Comparison of ENCODE assay signal across 12 cellular contexts in the genomic region with DNA sequence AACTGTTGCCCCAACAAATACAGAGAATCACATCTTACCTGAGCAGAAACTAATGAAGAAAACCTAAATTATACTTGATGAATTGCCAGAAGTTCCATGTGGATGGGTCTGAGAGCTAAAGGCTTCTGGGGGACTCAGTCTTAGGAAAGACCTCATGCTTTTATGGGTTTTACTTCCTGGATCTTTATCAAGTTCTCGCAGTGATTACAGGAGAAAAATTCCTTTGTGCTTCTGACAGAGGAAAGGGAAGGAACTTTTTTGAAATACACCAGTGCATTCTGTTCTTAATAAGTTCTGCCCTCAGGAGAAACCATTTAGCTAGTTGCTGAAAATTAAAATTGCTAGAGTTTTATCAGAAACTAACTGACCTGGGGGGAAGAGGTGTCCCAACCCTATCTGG.
DNase-seq lines count a peak whose midpoint lies in the region; ATAC-seq and TF ChIP-seq lines count a peak whose summit lies in the region.
"Had no signal": no experiment of that assay in that cellular context is flagged by ENCODE, and none has a peak within 500 bp of the region (broad histone marks: within the 10 kb centered on the region; RNA-seq: fewer than 3 reads in every experiment).

No MANE protein-coding gene starts in this region.

- no peaks in the 10 kb centered on the region for H3K9me3 Mint-ChIP-seq in endothelial cell (ENCODE audit: unreplicated experiment)
- H3K9me3 Mint-ChIP-seq: CD8-positive, alpha-beta T cell had no signal

- no peaks in the 10 kb centered on the region for H3K36me3 Mint-ChIP-seq in endothelial cell (ENCODE audit: low read depth, unreplicated experiment)
- H3K36me3 Mint-ChIP-seq: CD8-positive, alpha-beta T cell had no signal

- TF ChIP-seq CTCF in Loucy (conservative IDR thresholded peaks at IDR 0.05; ENCODE audit: low read length) (no peak), endothelial cell (IDR thresholded peaks at IDR 0.05; ENCODE audit: unreplicated experiment) (no peak), left ventricle myocardium inferior (IDR thresholded peaks at IDR 0.05; ENCODE audit: borderline replicate concordance) (no peak)

- H3F3A ChIP-seq in Loucy (ENCODE audit: low read depth), result no peaks in the 10 kb centered on the region

- H3K36me3 ChIP-seq in Loucy (ENCODE audit: insufficient read depth, low read length) (no peaks in the 10 kb centered on the region), mesodermal cell (ENCODE audit: control insufficient read depth, insufficient read depth, low read length) (no peaks in the 10 kb centered on the region), left ventricle myocardium inferior (no peaks in the 10 kb centered on the region)

- H3K9me3 ChIP-seq in Loucy (ENCODE audit: insufficient read depth, low read depth, low read length) (no peaks in the 10 kb centered on the region), mesodermal cell (ENCODE audit: control insufficient read depth, low read length) (no peaks in the 10 kb centered on the region), left ventricle myocardium inferior (replicated peaks) (peaks cover 1% of the 10 kb centered on the region)

- no peak overlapping the region for H3K4me3 Mint-ChIP-seq in endothelial cell (ENCODE audit: unreplicated experiment)
- H3K4me3 Mint-ChIP-seq: CD8-positive, alpha-beta T cell had no signal

- H3K79me2 ChIP-seq in Loucy (ENCODE audit: insufficient read depth, low read length), result no peaks in the 10 kb centered on the region

- H3K4me3 ChIP-seq in Loucy (ENCODE audit: low read length, poor library complexity, severe bottlenecking) (no peak overlapping the region), mesodermal cell (ENCODE audit: extremely low read depth, insufficient read depth, low read length, poor library complexity, severe bottlenecking) (no peak overlapping the region), left ventricle myocardium inferior (no peak overlapping the region)
- H3K4me3 ChIP-seq: GM23248 had no signal

- no peaks in the 10 kb centered on the region for H4K20me1 ChIP-seq in Loucy (ENCODE audit: insufficient read depth, low read length, poor library complexity, severe bottlenecking)

- H3K4me1 ChIP-seq in Loucy (ENCODE audit: insufficient read depth, low read length, poor library complexity, severe bottlenecking) (peaks cover 22% of the 10 kb centered on the region), mesodermal cell (ENCODE audit: control insufficient read depth, insufficient read depth, low read length, poor library complexity, severe bottlenecking) (no peaks in the 10 kb centered on the region), left ventricle myocardium inferior (no peaks in the 10 kb centered on the region)

- no peaks in the 10 kb centered on the region for H3K27me3 ChIP-seq in Loucy (ENCODE audit: insufficient read depth, low read length, poor library complexity, severe bottlenecking)
- H3K27me3 ChIP-seq in left ventricle myocardium inferior (ENCODE audit: low read depth), result no peaks in the 10 kb centered on the region

- no peak overlapping the region for H3K9ac ChIP-seq in Loucy (ENCODE audit: low read depth, low read length, poor library complexity, severe bottlenecking)
- H3K9ac ChIP-seq: GM23248 had no signal

- H3K4me2 ChIP-seq in Loucy (ENCODE audit: low read depth, low read length, poor library complexity, severe bottlenecking), result peak overlapping the region; percentile 59

- H2AFZ ChIP-seq in Loucy (ENCODE audit: low read length), result no peak overlapping the region
- H2AFZ ChIP-seq: GM23248 had no signal

- peak overlapping the region; percentile 83 for H3K27ac Mint-ChIP-seq in endothelial cell (ENCODE audit: unreplicated experiment)
- H3K27ac Mint-ChIP-seq: CD8-positive, alpha-beta T cell had no signal

- peak overlapping the region; percentile 20 for H3K27ac ChIP-seq in mesodermal cell (ENCODE audit: low read depth, low read length, severe bottlenecking)
- H3K27ac ChIP-seq in left ventricle myocardium inferior (replicated peaks), result no peak overlapping the region
- H3K27ac ChIP-seq: GM23248 had no signal

- no peak for DNase-seq in endothelial cell (ENCODE audit: low spot score)
- no peak for DNase-seq in EL
- DNase-seq in left ventricle myocardium inferior, result no peak
- DNase-seq: CD8-positive, alpha-beta T cell; DMS79; GM23248; NCI-H1092; NCI-H524 had no signal

- H3K4me1 Mint-ChIP-seq in endothelial cell (ENCODE audit: unreplicated experiment), result peaks cover 31% of the 10 kb centered on the region

- WGBS in mesodermal cell (ENCODE audit: insufficient coverage in 2 of 2), 2 experiments, result 75% methylated on average over 1 of the region's 1 CpG; no CpG with 5 or more reads in 1 of the 2 experiments

- intact Hi-C loops in left ventricle myocardium inferior (cut with micrococcal nuclease), result no loop called here

- peaks cover 7% of the 10 kb centered on the region for H3K27me3 Mint-ChIP-seq in endothelial cell (ENCODE audit: unreplicated experiment)

- no peak for ATAC-seq in GM19452 (IDR thresholded peaks at IDR 0.05; ENCODE audit: unreplicated experiment)
- ATAC-seq in activated CD4-positive, CD25-positive, alpha-beta regulatory T cell treated with anti-CD3 and anti-CD28 coated beads, Interleukin-2, amount 50 U/mL, for 24 hours, result no peak
- ATAC-seq: CD8-positive, alpha-beta T cell had no signal

- no peaks in the 10 kb centered on the region for H3K9me2 ChIP-seq in Loucy (replicated peaks; ENCODE audit: low read depth, low read length)
